Comparison of ENCODE assay signal across 8 cellular contexts in the genomic region with DNA sequence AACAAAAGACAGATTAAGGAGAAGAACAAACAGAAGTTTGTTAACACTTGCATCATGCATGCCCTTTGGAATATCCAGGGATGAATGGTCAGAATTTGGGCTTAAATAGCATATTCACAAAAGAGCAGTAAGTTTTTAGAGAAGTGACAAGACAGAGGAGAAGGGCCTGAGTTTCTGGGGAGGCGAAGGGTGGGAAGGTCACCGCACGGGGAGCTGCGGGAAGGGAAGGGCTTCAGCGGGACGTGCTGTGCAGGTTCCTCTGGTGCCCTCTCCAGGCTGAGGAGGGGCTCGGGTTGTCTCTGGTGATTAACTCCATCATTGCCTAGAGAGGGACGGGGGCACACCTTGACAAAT. TPM values are rescaled to one million over a fixed set of nuclear protein-coding genes. Genes with fewer than 3 reads are reported as not detected.
A peak's percentile ranks its signal among the peaks of the same experiment; 100 is the strongest.
DNase-seq lines count a peak whose midpoint lies in the region; TF ChIP-seq lines count a peak whose summit lies in the region.
"Had no signal": no experiment of that assay in that cellular context is flagged by ENCODE, and none has a peak within 500 bp of the region (broad histone marks: within the 10 kb centered on the region; RNA-seq: fewer than 3 reads in every experiment).

No MANE protein-coding gene starts in this region.

- H3K9me3 ChIP-seq in hepatocyte (ENCODE audit: low read depth) = no peaks in the 10 kb centered on the region
- H3K9me3 ChIP-seq: esophagus squamous epithelium had no signal

- peak overlapping the region; percentile 54 for H3K4me2 ChIP-seq in hepatocyte

- H3K4me3 Mint-ChIP-seq in HFFc6 = no peak overlapping the region

- H3K36me3 ChIP-seq in hepatocyte (replicated peaks; ENCODE audit: insufficient read depth, low read depth) = no peaks in the 10 kb centered on the region

- H3K9me2 ChIP-seq in hepatocyte (replicated peaks; ENCODE audit: insufficient read depth) = no peaks in the 10 kb centered on the region

- H3K27ac Mint-ChIP-seq in HFFc6 = no peak overlapping the region

- no peaks in the 10 kb centered on the region for H3K27me3 ChIP-seq in hepatocyte

- no peaks in the 10 kb centered on the region for H3K36me3 Mint-ChIP-seq in HFFc6 (ENCODE audit: low read depth)

- H3K79me2 ChIP-seq in hepatocyte = no peaks in the 10 kb centered on the region

- H2AFZ ChIP-seq in hepatocyte = no peak overlapping the region

- DNase-seq in HFFc6 = no peak
- DNase-seq in hepatocyte (ENCODE audit: low spot score) = no peak
- no peak for DNase-seq in NCI-H524 treated with DMSO at 0.1 percent for 48 hours (lab: John Stamatoyannopoulos, UW)
- no peak for DNase-seq in effector CD8-positive, alpha-beta T cell (lab: John Stamatoyannopoulos, UW)
- no peak for DNase-seq in NK-92 (lab: John Stamatoyannopoulos, UW; ENCODE audit: unreplicated experiment)
- DNase-seq: esophagus squamous epithelium had no signal

- H3K9me3 Mint-ChIP-seq in HFFc6 = no peaks in the 10 kb centered on the region

- WGBS in hepatocyte (ENCODE audit: low lambda C conversion rate, missing lambda C conversion rate) = 17% methylated on average over 6 of the region's 8 CpGs

- peak overlapping the region; percentile 17 for H3K27ac ChIP-seq in angular gyrus (ENCODE audit: low read depth, low read length)
- H3K27ac ChIP-seq in hepatocyte = peak overlapping the region; percentile 59
- peak overlapping the region; percentile 15 for H3K27ac ChIP-seq in temporal lobe (ENCODE audit: low read depth, low read length)

- TF ChIP-seq CTCF in HFFc6 (IDR thresholded peaks at IDR 0.05) (peak; percentile 23; the same call in 1 of the 2 replicates), hepatocyte (IDR thresholded peaks at IDR 0.05; ENCODE audit: poor library complexity) (peak; percentile 45)

- no peaks in the 10 kb centered on the region for H4K20me1 ChIP-seq in hepatocyte (ENCODE audit: insufficient read depth, poor library complexity, severe bottlenecking)

- H3K27me3 Mint-ChIP-seq in HFFc6 (ENCODE audit: insufficient read depth) = peaks cover 6% of the 10 kb centered on the region

- H3K4me1 ChIP-seq in hepatocyte (ENCODE audit: insufficient read depth) = peaks cover 25% of the 10 kb centered on the region

- H3K4me1 Mint-ChIP-seq in HFFc6 (ENCODE audit: low read depth) = peaks cover 20% of the 10 kb centered on the region

- no peak overlapping the region for H3K4me3 ChIP-seq in hepatocyte
- H3K4me3 ChIP-seq: esophagus squamous epithelium had no signal

RNA-seq across cellular contexts. Expression of a gene that starts 10.4 kb away (rescaled TPM):
- total RNA-seq in HFFc6 (2021; fragmentation: NEBNext Ultra II Directional; extraction: Animal tissue kit (Norgen Biotek cat#: 25700)) = 10 to 100 TPM in 4 of 6 experiments, 1 to 10 TPM in 2; 7.4 to 15.8 (median 13.2) TPM
- total RNA-seq in hepatocyte = 32.2 and 41.7 TPM in 2 replicates
- polyA plus RNA-seq in hepatocyte = 20.5 and 25.9 TPM in 2 replicates
- 34.4 TPM for total RNA-seq in temporal lobe

RNA-seq across cellular contexts. Expression of a gene that starts 11.7 kb away (rescaled TPM):
- under 1 TPM; 0.43 to 0.78 (median 0.52) TPM for total RNA-seq in HFFc6 (2021; fragmentation: NEBNext Ultra II Directional; extraction: Animal tissue kit (Norgen Biotek cat#: 25700))
- total RNA-seq in hepatocyte (24.0 and 30.6 TPM in 2 replicates), temporal lobe (3.4 TPM)
- 45.6 and 54.7 TPM in 2 replicates for polyA plus RNA-seq in hepatocyte

RNA-seq across cellular contexts. Expression of a gene that starts 30.7 kb away (rescaled TPM):
- 1 to 10 TPM; 1.1 to 3.8 (median 2.9) TPM for total RNA-seq in HFFc6 (2021; fragmentation: NEBNext Ultra II Directional; extraction: Animal tissue kit (Norgen Biotek cat#: 25700))
- total RNA-seq in hepatocyte = 19.2 and 23.5 TPM in 2 replicates
- polyA plus RNA-seq in hepatocyte = 20.1 and 26.8 TPM in 2 replicates
- total RNA-seq in temporal lobe = 12.0 TPM
